ENCODE assay signal across 22 cellular contexts in the genomic region with DNA sequence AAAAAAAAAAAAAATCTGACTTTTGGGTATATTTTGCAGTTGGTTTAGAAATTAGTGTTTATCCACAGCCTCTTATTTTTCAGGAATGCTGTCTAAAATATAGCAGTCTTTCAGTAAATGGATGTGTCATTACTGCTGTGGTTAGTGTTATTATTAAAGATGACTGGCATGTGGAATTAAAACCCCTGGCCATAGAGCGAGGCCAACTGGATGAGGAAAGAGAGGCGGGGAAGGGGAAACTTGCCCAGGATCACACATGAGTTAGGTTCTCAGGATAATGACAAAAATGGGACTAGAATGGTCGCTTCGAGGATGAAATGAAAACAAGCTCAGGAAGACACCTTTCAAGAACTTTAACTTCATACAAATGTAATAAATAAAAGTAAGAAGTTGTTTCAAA. TPM values are rescaled to one million over a fixed set of nuclear protein-coding genes. Genes with fewer than 3 reads are reported as not detected.
A peak's percentile ranks its signal among the peaks of the same experiment; 100 is the strongest.
DNase-seq lines count a peak whose midpoint lies in the region; ATAC-seq and TF ChIP-seq lines count a peak whose summit lies in the region.
"Had no signal": no experiment of that assay in that cellular context is flagged by ENCODE, and none has a peak within 500 bp of the region (broad histone marks: within the 10 kb centered on the region; RNA-seq: fewer than 3 reads in every experiment).

No MANE protein-coding gene starts in this region.

- H3K36me3 ChIP-seq in neural progenitor cell = no peaks in the 10 kb centered on the region
- H3K36me3 ChIP-seq: BLaER1 had no signal

- H3K27ac Mint-ChIP-seq in neural progenitor cell = peak overlapping the region; percentile 25
- H3K27ac Mint-ChIP-seq: B cell; CD4-positive, CD25-positive, alpha-beta regulatory T cell; CD8-positive, alpha-beta T cell had no signal

- peaks cover 9% of the 10 kb centered on the region for H3K27me3 Mint-ChIP-seq in neural progenitor cell (ENCODE audit: insufficient read depth, low read depth)
- H3K27me3 Mint-ChIP-seq: B cell had no signal

- H3K36me3 Mint-ChIP-seq in neural progenitor cell = peaks cover 6% of the 10 kb centered on the region
- H3K36me3 Mint-ChIP-seq: CD4-positive, CD25-positive, alpha-beta regulatory T cell; CD8-positive, alpha-beta T cell had no signal

- peaks cover 6% of the 10 kb centered on the region for H3F3A ChIP-seq in neural progenitor cell (ENCODE audit: low read depth)

- ATAC-seq in HG03097 (IDR thresholded peaks at IDR 0.05; ENCODE audit: low FRiP score, unreplicated experiment) = no peak
- ATAC-seq in HG02678 (IDR thresholded peaks at IDR 0.05; ENCODE audit: unreplicated experiment) = no peak
- ATAC-seq: CD8-positive, alpha-beta T cell; GM12878 had no signal

- no peak overlapping the region for H3K4me3 ChIP-seq in coronary artery
- no peak overlapping the region for H3K4me3 ChIP-seq in neural progenitor cell
- H3K4me3 ChIP-seq: BLaER1, GM12878 had no signal

- H3K9ac ChIP-seq in neural progenitor cell = no peak overlapping the region
- H3K9ac ChIP-seq: BLaER1 had no signal

- H3K27ac ChIP-seq in coronary artery = no peak overlapping the region
- no peak overlapping the region for H3K27ac ChIP-seq in neural progenitor cell
- H3K27ac ChIP-seq: 22Rv1, BLaER1, C4-2B had no signal

- H3K4me1 Mint-ChIP-seq in neural progenitor cell = peaks cover 48% of the 10 kb centered on the region

- H3K27me3 ChIP-seq in neural progenitor cell = peaks cover 6% of the 10 kb centered on the region
- H3K27me3 ChIP-seq: BLaER1 had no signal

- H3K79me2 ChIP-seq in neural progenitor cell (ENCODE audit: low read depth) = no peaks in the 10 kb centered on the region

- H3K9me3 ChIP-seq in neural progenitor cell (ENCODE audit: low read depth) = no peaks in the 10 kb centered on the region

- H4K20me1 ChIP-seq in neural progenitor cell (ENCODE audit: low read depth) = no peaks in the 10 kb centered on the region
- H4K20me1 ChIP-seq: BLaER1 had no signal

- DNase-seq in LHCN-M2 (ENCODE audit: low read depth) = peak; percentile 17
- DNase-seq in coronary artery (ENCODE audit: low spot score) = peak; percentile 12
- peak; percentile 14 for DNase-seq in fibroblast of gingiva (ENCODE audit: low read depth)
- no peak for DNase-seq in neural progenitor cell (ENCODE audit: low spot score)
- no peak for DNase-seq in NCI-H2196 (lab: John Stamatoyannopoulos, UW; ENCODE audit: unreplicated experiment)
- DNase-seq in D341Med (ENCODE audit: low spot score) = no peak
- DNase-seq: Caco-2; CD4-positive, CD25-positive, alpha-beta regulatory T cell; CD8-positive, alpha-beta T cell; DMS 273 treated with DMSO at 0.1 percent for 48 hours; DMS79; EL; GDM1; GOT3; HCEC 1CT had no signal

- H3K4me1 ChIP-seq in neural progenitor cell = peaks cover 31% of the 10 kb centered on the region
- H3K4me1 ChIP-seq: Caco-2 had no signal

- H3K4me3 Mint-ChIP-seq in neural progenitor cell = no peak overlapping the region
- H3K4me3 Mint-ChIP-seq: B cell; CD4-positive, CD25-positive, alpha-beta regulatory T cell; CD8-positive, alpha-beta T cell had no signal

- H2AFZ ChIP-seq in neural progenitor cell (replicated peaks) = no peak overlapping the region

- H3K4me2 ChIP-seq in neural progenitor cell = no peak overlapping the region
- H3K4me2 ChIP-seq: BLaER1 had no signal

- no peak for TF ChIP-seq CTCF in coronary artery (IDR thresholded peaks at IDR 0.05)
- TF ChIP-seq CTCF in neural progenitor cell (IDR thresholded peaks at IDR 0.05) = no peak

- H3K9me3 Mint-ChIP-seq in neural progenitor cell = peaks cover 42% of the 10 kb centered on the region
- H3K9me3 Mint-ChIP-seq: CD8-positive, alpha-beta T cell had no signal

RNA-seq across cellular contexts. Expression of gene APCDD1, which starts 57.4 kb away (rescaled TPM):
- total RNA-seq in LHCN-M2 (2014; rRNA removed) (3.1 and 8.2 TPM in 2 replicates), neural progenitor cell (ENCODE audit: low replicate concordance) (1.9 and 4.7 TPM in 2 replicates)
- 9.4 TPM for polyA plus RNA-seq in LHCN-M2 (2012)
- total RNA-seq: CD4-positive, CD25-positive, alpha-beta regulatory T cell; CD8-positive, alpha-beta T cell; GM12878 had no signal
- polyA plus RNA-seq: CD4-positive, CD25-positive, alpha-beta regulatory T cell; GM12878 had no signal

Comparison
In these comparisons a context has a peak if more than half of its experiments do, and no peak if none do; other contexts are left out.
1. DNase-seq: peak in LHCN-M2 (single experiment), coronary artery (single experiment) and fibroblast of gingiva (single experiment); none in neural progenitor cell (single experiment), NCI-H2196 (single experiment) and D341Med (single experiment).